Comparison of ENCODE assay signal across 10 cellular contexts in the genomic region with DNA sequence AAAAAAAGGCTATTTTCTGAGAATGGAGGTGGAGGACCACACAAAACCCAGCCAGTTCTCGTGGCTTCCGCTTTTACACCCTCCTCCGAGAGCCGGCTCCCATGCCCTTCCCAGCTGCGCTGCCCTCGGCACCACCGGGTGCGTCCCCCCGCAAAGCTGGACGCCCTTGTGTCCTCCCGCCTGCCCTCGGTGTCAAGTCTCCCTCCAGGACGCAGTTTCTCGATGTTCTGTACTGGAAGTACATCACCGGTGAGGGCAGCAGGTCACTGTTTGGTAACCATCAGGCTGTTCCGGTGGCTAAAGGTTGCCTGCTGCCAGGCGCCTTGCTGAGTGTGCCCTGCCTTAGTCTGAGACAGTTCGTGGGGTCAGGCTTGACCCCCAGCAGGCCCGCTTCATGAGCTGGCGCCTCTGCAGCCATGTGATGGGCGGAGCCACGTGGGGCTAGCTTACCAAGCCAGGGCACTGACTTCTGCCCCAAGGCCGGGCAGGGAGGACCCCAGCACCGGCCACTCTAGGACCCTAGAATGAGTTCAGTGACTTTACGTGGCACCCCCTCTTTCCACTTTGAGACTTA. TPM values are rescaled to one million over a fixed set of nuclear protein-coding genes. Genes with fewer than 3 reads are reported as not detected.
DNase-seq lines count a peak whose midpoint lies in the region; ATAC-seq, FAIRE-seq and TF ChIP-seq lines count a peak whose summit lies in the region.
"Had no signal": no experiment of that assay in that cellular context is flagged by ENCODE, and none has a peak within 500 bp of the region (broad histone marks: within the 10 kb centered on the region; RNA-seq: fewer than 3 reads in every experiment).

No MANE protein-coding gene starts in this region.

- DNase-seq in CD4-positive, CD25-positive, alpha-beta regulatory T cell: no peak
- DNase-seq in MV-4-11 (lab: John Stamatoyannopoulos, UW) (peak; percentile 76), esophagus squamous epithelium (lab: John Stamatoyannopoulos, UW) (no peak), progenitor cell of endocrine pancreas (ENCODE audit: low spot score, unreplicated experiment) (no peak), DMS53 treated with DMSO at 0.1 percent for 48 hours (lab: John Stamatoyannopoulos, UW; ENCODE audit: unreplicated experiment) (no peak), small intestine (no peak), Kasumi-1 (lab: John Stamatoyannopoulos, UW) (no peak)

- no peak for ATAC-seq in CD4-positive, CD25-positive, alpha-beta regulatory T cell (ENCODE audit: low read depth in 2 of 2)
- ATAC-seq in HG03135 (IDR thresholded peaks at IDR 0.05; ENCODE audit: unreplicated experiment): no peak
- ATAC-seq: activated CD4-positive, CD25-positive, alpha-beta regulatory T cell treated with anti-CD3 and anti-CD28 coated beads, Interleukin-2, amount 50 U/mL, for 24 hours had no signal

- TF ChIP-seq CTCF in esophagus squamous epithelium (IDR thresholded peaks at IDR 0.05) (no peak), progenitor cell of endocrine pancreas (IDR thresholded peaks at IDR 0.05; ENCODE audit: unreplicated experiment) (no peak)

- no peaks in the 10 kb centered on the region for H3K27me3 Mint-ChIP-seq in CD4-positive, CD25-positive, alpha-beta regulatory T cell
- H3K27me3 Mint-ChIP-seq in progenitor cell of endocrine pancreas: no peaks in the 10 kb centered on the region

- H3K9me3 ChIP-seq in CD4-positive, CD25-positive, alpha-beta regulatory T cell (ENCODE audit: control insufficient read depth in 2 of 2, low read length in 2 of 2): no peaks in the 10 kb centered on the region
- H3K9me3 ChIP-seq in esophagus squamous epithelium (no peaks in the 10 kb centered on the region), small intestine (ENCODE audit: control insufficient read depth, low read depth) (no peaks in the 10 kb centered on the region)

- peak overlapping the region in 3 of 4 donors; percentile 62 to 78 (median 72) for H3K4me3 Mint-ChIP-seq in CD4-positive, CD25-positive, alpha-beta regulatory T cell
- peak overlapping the region; percentile 17 for H3K4me3 Mint-ChIP-seq in progenitor cell of endocrine pancreas (ENCODE audit: low read depth)

- FAIRE-seq in small intestine (lab: Jason Lieb, UNC): no peak
- FAIRE-seq: endometrium had no signal

- H3K4me3 ChIP-seq in CD4-positive, CD25-positive, alpha-beta regulatory T cell (ENCODE audit: low read depth, low read length): no peak overlapping the region
- H3K4me3 ChIP-seq in esophagus squamous epithelium (peak overlapping the region in 1 of 4 donors; percentile 67), small intestine (ENCODE audit: low read depth in 1 of 2, low read length in 2 of 2) (no peak overlapping the region)

- no peak overlapping the region for H3K27ac ChIP-seq in CD4-positive, CD25-positive, alpha-beta regulatory T cell (ENCODE audit: insufficient read depth, low read length, poor library complexity, severe bottlenecking)
- H3K27ac ChIP-seq in esophagus squamous epithelium: peak overlapping the region; percentile 94 to 98 (median 96)
- H3K27ac ChIP-seq in small intestine (ENCODE audit: low read depth in 1 of 2, low read length in 1 of 2): peak overlapping the region in 1 of 2 donors; percentile 5

- peaks cover 34 to 77% (median 55%) of the 10 kb centered on the region in 4 donors for H3K4me1 Mint-ChIP-seq in CD4-positive, CD25-positive, alpha-beta regulatory T cell
- H3K4me1 Mint-ChIP-seq in progenitor cell of endocrine pancreas (ENCODE audit: low read depth): peaks cover 76% of the 10 kb centered on the region

- H3K4me1 ChIP-seq in CD4-positive, CD25-positive, alpha-beta regulatory T cell (ENCODE audit: control insufficient read depth, insufficient read depth, low read length, poor library complexity, severe bottlenecking): peaks cover 45% of the 10 kb centered on the region
- H3K4me1 ChIP-seq in esophagus squamous epithelium: peaks cover 55 to 97% (median 70%) of the 10 kb centered on the region in 3 donors
- H3K4me1 ChIP-seq in small intestine (ENCODE audit: control insufficient read depth in 2 of 2, insufficient read depth in 1 of 2, low read depth in 1 of 2, low read length in 1 of 2): peaks cover 10 to 27% of the 10 kb centered on the region in 2 donors

- peak overlapping the region in 1 of 3 donors; percentile 71 for H3K27ac Mint-ChIP-seq in CD4-positive, CD25-positive, alpha-beta regulatory T cell
- peak overlapping the region; percentile 95 for H3K27ac Mint-ChIP-seq in progenitor cell of endocrine pancreas

- no peaks in the 10 kb centered on the region for H3K27me3 ChIP-seq in CD4-positive, CD25-positive, alpha-beta regulatory T cell (ENCODE audit: control insufficient read depth, insufficient read depth, low read length)
- no peaks in the 10 kb centered on the region for H3K27me3 ChIP-seq in esophagus squamous epithelium
- no peaks in the 10 kb centered on the region for H3K27me3 ChIP-seq in small intestine (ENCODE audit: control insufficient read depth in 2 of 2, insufficient read depth in 2 of 2, low read length in 2 of 2)

- intact Hi-C loops in esophagus squamous epithelium (cut with DNase I): no loop called here

- TF ChIP-seq POLR2A in esophagus squamous epithelium (IDR thresholded peaks at IDR 0.05): no peak

- no peaks in the 10 kb centered on the region for H3K36me3 ChIP-seq in CD4-positive, CD25-positive, alpha-beta regulatory T cell (ENCODE audit: control insufficient read depth, insufficient read depth, low read length)
- H3K36me3 ChIP-seq in esophagus squamous epithelium (no peaks in the 10 kb centered on the region), small intestine (ENCODE audit: control insufficient read depth in 2 of 2, insufficient read depth in 2 of 2, low read length in 2 of 2) (no peaks in the 10 kb centered on the region)

- H3K36me3 Mint-ChIP-seq in CD4-positive, CD25-positive, alpha-beta regulatory T cell: peaks cover 3% of the 10 kb centered on the region
- no peaks in the 10 kb centered on the region for H3K36me3 Mint-ChIP-seq in progenitor cell of endocrine pancreas (ENCODE audit: insufficient read depth)

- WGBS in esophagus squamous epithelium, 2 donors: 95 to 97% methylated on average over 17 to 19 of the region's 25 CpGs
- WGBS in small intestine, 3 donors: 91 to 94% (median 94%) methylated on average over 25 of the region's 25 CpGs

- H3K9me3 Mint-ChIP-seq in CD4-positive, CD25-positive, alpha-beta regulatory T cell: no peaks in the 10 kb centered on the region
- H3K9me3 Mint-ChIP-seq in progenitor cell of endocrine pancreas (ENCODE audit: low read depth): no peaks in the 10 kb centered on the region

RNA-seq across cellular contexts. Expression of gene RREB1, which starts 34.6 kb away (rescaled TPM):
- 45.2 TPM for total RNA-seq in CD4-positive, CD25-positive, alpha-beta regulatory T cell
- polyA plus RNA-seq in CD4-positive, CD25-positive, alpha-beta regulatory T cell: 1 to 10 TPM; 1.2 to 3.8 (median 2.1) TPM
- total RNA-seq in esophagus squamous epithelium (10 to 100 TPM; 41.7 to 79.6 (median 57.5) TPM), progenitor cell of endocrine pancreas (67.2 and 71.7 TPM in 2 replicates)
- 10 to 100 TPM in 2 of 3 donors, 1 to 10 TPM in 1; 6.5 to 12.7 (median 10.3) TPM for polyA plus RNA-seq in small intestine
